In the genomic region with DNA sequence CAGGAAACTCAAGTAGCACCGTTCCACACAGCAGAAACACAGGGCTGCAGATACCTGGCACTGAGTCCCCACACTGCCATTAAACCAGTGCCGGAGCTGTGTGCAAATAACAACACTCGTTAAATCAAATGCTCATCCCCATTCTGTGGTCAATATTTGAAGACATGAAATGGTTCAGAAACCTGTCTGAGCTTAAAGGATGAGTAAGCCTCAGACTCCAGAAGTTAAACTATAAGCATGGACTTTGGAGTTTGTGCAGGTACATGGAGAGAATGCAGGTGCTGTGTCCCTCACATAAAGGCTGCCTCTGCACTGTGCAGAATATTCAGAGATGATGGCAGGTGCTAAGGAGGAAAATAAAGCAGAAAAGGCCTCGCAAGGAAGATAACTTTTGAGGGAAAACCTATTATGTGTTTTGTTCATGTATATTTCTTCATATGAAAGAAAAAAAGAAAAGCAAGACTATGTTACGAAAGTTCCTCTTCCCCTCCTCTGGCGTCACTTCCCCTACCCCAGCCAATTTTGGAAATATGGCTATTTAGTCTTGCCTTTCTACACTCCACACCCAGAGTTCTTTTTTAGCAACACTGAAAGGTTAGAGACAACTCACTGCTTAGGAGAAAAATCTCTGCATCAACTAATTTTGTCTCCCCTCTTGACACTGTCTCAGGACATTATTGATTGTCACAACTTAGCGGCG, we compare ENCODE assay signal across 1 cellular context.
TF ChIP-seq lines count a peak whose summit lies in the region.

No MANE protein-coding gene starts in this region.

TF ChIP-seq in K562, 482 proteins besides CTCF, POLR2A, EP300 and RAD21:
- TF ChIP-seq ZNF175 (CRISPR knock-in tag; IDR thresholded peaks at IDR 0.05; ENCODE audit: low read depth) (no peak), XRCC3 (IDR thresholded peaks at IDR 0.05) (no peak), ZNF140 (CRISPR knock-in tag; IDR thresholded peaks at IDR 0.05) (no peak), CCNT2 (IDR thresholded peaks at IDR 0.05; ENCODE audit: borderline replicate concordance, extremely low read depth, insufficient read length, low read depth, low read length) (no peak), CEBPG (CRISPR knock-in tag; IDR thresholded peaks at IDR 0.05) (no peak), CEBPG (tag; conservative IDR thresholded peaks at IDR 0.05 in 1 of 2, IDR thresholded peaks at IDR 0.05 in 1 of 2) (0 out of 4 replicates have a peak, but pooled peaks of 1 of the 2 experiments have one; percentile 17), ARNT (IDR thresholded peaks at IDR 0.05) (no peak), TAF1 (IDR thresholded peaks at IDR 0.05; ENCODE audit: control insufficient read depth, extremely low read depth, insufficient read depth, low read length, severe bottlenecking) (peak; percentile 18), MECOM (CRISPR knock-in tag; IDR thresholded peaks at IDR 0.05) (no peak), NFYB (IDR thresholded peaks at IDR 0.05; ENCODE audit: extremely low read depth, insufficient read length) (no peak), LEF1 (IDR thresholded peaks at IDR 0.05) (no peak), GABPA (tag; conservative IDR thresholded peaks at IDR 0.05; ENCODE audit: low read depth) (0 out of 2 replicates have a peak, but pooled peaks have one; percentile 28), KLF13 (tag; IDR thresholded peaks at IDR 0.05; ENCODE audit: borderline replicate concordance, low read depth) (no peak), SMAD2 (IDR thresholded peaks at IDR 0.05; ENCODE audit: low read depth, low read length) (no peak), CHD1 (IDR thresholded peaks at IDR 0.05; ENCODE audit: low read length) (peak; percentile 33), PPARD (CRISPR knock-in tag; IDR thresholded peaks at IDR 0.05) (no peak)
- TF ChIP-seq, protein P1, sequence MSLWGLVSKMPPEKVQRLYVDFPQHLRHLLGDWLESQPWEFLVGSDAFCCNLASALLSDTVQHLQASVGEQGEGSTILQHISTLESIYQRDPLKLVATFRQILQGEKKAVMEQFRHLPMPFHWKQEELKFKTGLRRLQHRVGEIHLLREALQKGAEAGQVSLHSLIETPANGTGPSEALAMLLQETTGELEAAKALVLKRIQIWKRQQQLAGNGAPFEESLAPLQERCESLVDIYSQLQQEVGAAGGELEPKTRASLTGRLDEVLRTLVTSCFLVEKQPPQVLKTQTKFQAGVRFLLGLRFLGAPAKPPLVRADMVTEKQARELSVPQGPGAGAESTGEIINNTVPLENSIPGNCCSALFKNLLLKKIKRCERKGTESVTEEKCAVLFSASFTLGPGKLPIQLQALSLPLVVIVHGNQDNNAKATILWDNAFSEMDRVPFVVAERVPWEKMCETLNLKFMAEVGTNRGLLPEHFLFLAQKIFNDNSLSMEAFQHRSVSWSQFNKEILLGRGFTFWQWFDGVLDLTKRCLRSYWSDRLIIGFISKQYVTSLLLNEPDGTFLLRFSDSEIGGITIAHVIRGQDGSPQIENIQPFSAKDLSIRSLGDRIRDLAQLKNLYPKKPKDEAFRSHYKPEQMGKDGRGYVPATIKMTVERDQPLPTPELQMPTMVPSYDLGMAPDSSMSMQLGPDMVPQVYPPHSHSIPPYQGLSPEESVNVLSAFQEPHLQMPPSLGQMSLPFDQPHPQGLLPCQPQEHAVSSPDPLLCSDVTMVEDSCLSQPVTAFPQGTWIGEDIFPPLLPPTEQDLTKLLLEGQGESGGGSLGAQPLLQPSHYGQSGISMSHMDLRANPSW (CRISPR knock-in tag; IDR thresholded peaks at IDR 0.05): no peak
- TF ChIP-seq, protein P2, sequence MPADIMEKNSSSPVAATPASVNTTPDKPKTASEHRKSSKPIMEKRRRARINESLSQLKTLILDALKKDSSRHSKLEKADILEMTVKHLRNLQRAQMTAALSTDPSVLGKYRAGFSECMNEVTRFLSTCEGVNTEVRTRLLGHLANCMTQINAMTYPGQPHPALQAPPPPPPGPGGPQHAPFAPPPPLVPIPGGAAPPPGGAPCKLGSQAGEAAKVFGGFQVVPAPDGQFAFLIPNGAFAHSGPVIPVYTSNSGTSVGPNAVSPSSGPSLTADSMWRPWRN (IDR thresholded peaks at IDR 0.05; ENCODE audit: low read depth): no peak
- TF ChIP-seq, protein P3, sequence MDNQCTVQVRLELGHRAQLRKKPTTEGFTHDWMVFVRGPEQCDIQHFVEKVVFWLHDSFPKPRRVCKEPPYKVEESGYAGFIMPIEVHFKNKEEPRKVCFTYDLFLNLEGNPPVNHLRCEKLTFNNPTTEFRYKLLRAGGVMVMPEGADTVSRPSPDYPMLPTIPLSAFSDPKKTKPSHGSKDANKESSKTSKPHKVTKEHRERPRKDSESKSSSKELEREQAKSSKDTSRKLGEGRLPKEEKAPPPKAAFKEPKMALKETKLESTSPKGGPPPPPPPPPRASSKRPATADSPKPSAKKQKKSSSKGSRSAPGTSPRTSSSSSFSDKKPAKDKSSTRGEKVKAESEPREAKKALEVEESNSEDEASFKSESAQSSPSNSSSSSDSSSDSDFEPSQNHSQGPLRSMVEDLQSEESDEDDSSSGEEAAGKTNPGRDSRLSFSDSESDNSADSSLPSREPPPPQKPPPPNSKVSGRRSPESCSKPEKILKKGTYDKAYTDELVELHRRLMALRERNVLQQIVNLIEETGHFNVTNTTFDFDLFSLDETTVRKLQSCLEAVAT (IDR thresholded peaks at IDR 0.05): 0 out of 4 replicates have a peak, but pooled peaks of 1 of the 2 experiments have one; percentile 10
